In the genomic region with DNA sequence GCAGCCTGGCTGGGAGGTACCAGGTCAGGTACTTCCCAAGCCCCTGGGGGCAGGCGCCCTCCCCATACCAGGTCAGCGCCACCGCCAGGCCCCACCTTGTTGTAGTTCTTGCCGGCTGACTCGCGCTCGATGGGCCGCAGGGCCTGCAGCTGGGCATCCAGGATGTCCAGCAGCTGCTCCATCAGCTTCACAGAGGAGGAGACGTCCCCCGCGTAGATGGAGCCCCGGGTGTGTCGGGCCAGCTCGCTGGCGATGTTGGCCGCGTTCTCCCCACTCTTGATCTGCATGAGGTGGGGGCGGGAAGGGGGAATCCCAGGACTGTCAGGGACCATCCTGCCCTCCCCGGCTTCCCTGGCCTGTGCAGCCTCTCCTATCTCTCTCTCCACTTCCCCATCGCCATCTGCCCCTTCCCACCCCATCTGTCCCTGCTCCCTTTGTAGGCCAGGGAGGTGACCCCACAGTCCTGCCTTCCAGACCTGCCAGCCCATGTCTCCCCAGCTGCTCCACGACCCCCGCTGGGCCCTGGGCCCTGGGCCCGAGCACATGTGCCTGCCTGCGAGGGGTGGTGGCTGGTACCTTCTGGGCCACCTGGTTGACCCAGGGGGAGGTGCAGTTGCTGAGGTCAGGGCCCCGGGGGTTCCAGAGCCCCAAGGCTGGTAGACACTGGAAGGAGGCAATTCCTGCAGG, we compare ENCODE assay signal across 18 cellular contexts.
"Had no signal": no experiment of that assay in that cellular context is flagged by ENCODE, and none has a peak within 500 bp of the region (broad histone marks: within the 10 kb centered on the region; RNA-seq: fewer than 3 reads in every experiment).

No MANE protein-coding gene starts in this region.

- DNase-seq: activated CD4-positive, alpha-beta T cell treated with anti-CD3 and anti-CD28 coated beads, Interleukin-2, amount 50 U/mL, for 48 hours; activated CD4-positive, CD25-positive, alpha-beta regulatory T cell treated with anti-CD3 and anti-CD28 coated beads, Interleukin-2, amount 50 U/mL, for 72 hours; activated naive CD8-positive, alpha-beta T cell treated with anti-CD3 and anti-CD28 coated beads, Interleukin-2, amount 50 U/mL, for 24 hours; colonic mucosa; effector CD4-positive, alpha-beta T cell; heart right ventricle; islet precursor cell; mammary epithelial cell; naive thymus-derived CD4-positive, alpha-beta T cell; posterior cingulate gyrus; small intestine; thyroid gland had no signal

- H3K4me1 Mint-ChIP-seq: activated naive CD8-positive, alpha-beta T cell treated with anti-CD3 and anti-CD28 coated beads, Interleukin-2, amount 50 U/mL, for 24 hours; naive thymus-derived CD4-positive, alpha-beta T cell had no signal

- H3K27ac ChIP-seq: ascending aorta, colonic mucosa, heart right ventricle, neutrophil, right atrium auricular region, thyroid gland had no signal

- H3K27ac Mint-ChIP-seq: activated naive CD8-positive, alpha-beta T cell treated with anti-CD3 and anti-CD28 coated beads, Interleukin-2, amount 50 U/mL, for 24 hours had no signal

- FAIRE-seq: frontal cortex, small intestine, urothelium cell line had no signal

- H3K9me3 Mint-ChIP-seq: activated naive CD8-positive, alpha-beta T cell treated with anti-CD3 and anti-CD28 coated beads, Interleukin-2, amount 50 U/mL, for 24 hours; naive thymus-derived CD4-positive, alpha-beta T cell had no signal

- H3K9me3 ChIP-seq: ascending aorta, colonic mucosa, heart right ventricle, neutrophil, right atrium auricular region, thyroid gland had no signal

- H3K4me1 ChIP-seq: ascending aorta, colonic mucosa, heart right ventricle, right atrium auricular region, thyroid gland had no signal

- H3K27me3 ChIP-seq: ascending aorta, colonic mucosa, heart right ventricle, right atrium auricular region, thyroid gland had no signal

- H3K27me3 Mint-ChIP-seq: activated naive CD8-positive, alpha-beta T cell treated with anti-CD3 and anti-CD28 coated beads, Interleukin-2, amount 50 U/mL, for 24 hours; naive thymus-derived CD4-positive, alpha-beta T cell had no signal

- H3K4me3 ChIP-seq: ascending aorta, colonic mucosa, heart right ventricle, right atrium auricular region, thyroid gland had no signal

- H3K4me3 Mint-ChIP-seq: activated naive CD8-positive, alpha-beta T cell treated with anti-CD3 and anti-CD28 coated beads, Interleukin-2, amount 50 U/mL, for 24 hours; naive thymus-derived CD4-positive, alpha-beta T cell had no signal

- H3K36me3 ChIP-seq: colonic mucosa had no signal

- ATAC-seq: activated naive CD8-positive, alpha-beta T cell treated with anti-CD3 and anti-CD28 coated beads, Interleukin-2, amount 50 U/mL, for 24 hours; heart right ventricle; left lobe of liver; naive thymus-derived CD4-positive, alpha-beta T cell had no signal
